18 cellular contexts compared by ENCODE assay signal in genomic region chr12:120590741-120591407, GRCh38. TPM values are rescaled to one million over a fixed set of nuclear protein-coding genes. Genes with fewer than 3 reads are reported as not detected.
"Had no signal": no experiment of that assay in that cellular context is flagged by ENCODE, and none has a peak within 500 bp of the region (broad histone marks: within the 10 kb centered on the region; RNA-seq: fewer than 3 reads in every experiment).

No MANE protein-coding gene starts in this region.

- H3K9me3 ChIP-seq: gastrocnemius medialis, ovary had no signal

- ATAC-seq: activated CD4-positive, alpha-beta T cell treated with anti-CD3 and anti-CD28 coated beads for 36 hours; activated T-cell treated with anti-CD3 and anti-CD28 coated beads, Interleukin-2, amount 50 U/mL, for 72 hours; gastrocnemius medialis; stimulated activated naive CD8-positive, alpha-beta T cell treated with anti-CD3 and anti-CD28 coated beads, Interleukin-15, amount 100 ng/mL, for 72 hours; T-cell had no signal

- H3K36me3 ChIP-seq: gastrocnemius medialis, ovary had no signal

- H3K36me3 Mint-ChIP-seq: activated naive CD8-positive, alpha-beta T cell treated with anti-CD3 and anti-CD28 coated beads, Interleukin-2, amount 10 ng/mL, durations not matched to agents 7 days and 5 days; T-cell had no signal

- H3K4me1 Mint-ChIP-seq: activated CD4-positive, alpha-beta memory T cell treated with anti-CD3 and anti-CD28 coated beads, Interleukin-2, amount 10 ng/mL, durations not matched to agents 7 days and 5 days; activated CD4-positive, alpha-beta T cell treated with anti-CD3 and anti-CD28 coated beads for 36 hours; activated naive CD8-positive, alpha-beta T cell treated with anti-CD3 and anti-CD28 coated beads, Interleukin-2, amount 10 ng/mL, durations not matched to agents 7 days and 5 days; stimulated activated naive CD8-positive, alpha-beta T cell treated with anti-CD3 and anti-CD28 coated beads, Interleukin-15, amount 100 ng/mL, for 72 hours; T-cell had no signal

- H3K27ac ChIP-seq: ovary, SK-N-MC, VCaP had no signal

- H3K4me3 Mint-ChIP-seq: activated CD4-positive, alpha-beta memory T cell treated with anti-CD3 and anti-CD28 coated beads, Interleukin-2, amount 10 ng/mL, durations not matched to agents 7 days and 5 days; activated CD4-positive, alpha-beta T cell treated with anti-CD3 and anti-CD28 coated beads for 36 hours; activated T-cell treated with anti-CD3 and anti-CD28 coated beads, Interleukin-2, amount 50 U/mL, for 72 hours; stimulated activated naive CD8-positive, alpha-beta T cell treated with anti-CD3 and anti-CD28 coated beads, Interleukin-15, amount 100 ng/mL, for 72 hours; T-cell had no signal

- H3K9me3 Mint-ChIP-seq: activated CD4-positive, alpha-beta memory T cell treated with anti-CD3 and anti-CD28 coated beads, Interleukin-2, amount 10 ng/mL, durations not matched to agents 7 days and 5 days; activated naive CD8-positive, alpha-beta T cell treated with anti-CD3 and anti-CD28 coated beads, Interleukin-2, amount 10 ng/mL, durations not matched to agents 7 days and 5 days; activated T-cell treated with anti-CD3 and anti-CD28 coated beads, Interleukin-2, amount 50 U/mL, for 72 hours; stimulated activated naive CD8-positive, alpha-beta T cell treated with anti-CD3 and anti-CD28 coated beads, Interleukin-15, amount 100 ng/mL, for 72 hours; T-cell had no signal

- H3K27me3 ChIP-seq: gastrocnemius medialis, ovary had no signal

- DNase-seq: activated CD4-positive, alpha-beta memory T cell treated with anti-CD3 and anti-CD28 coated beads, Interleukin-2, amount 10 ng/mL, durations not matched to agents 7 days and 5 days; activated CD4-positive, alpha-beta T cell treated with anti-CD3 and anti-CD28 coated beads for 36 hours; activated CD8-positive, alpha-beta memory T cell treated with anti-CD3 and anti-CD28 coated beads, Interleukin-2, amount 50 U/mL, for 4 hours; activated naive CD8-positive, alpha-beta T cell treated with anti-CD3 and anti-CD28 coated beads, Interleukin-2, amount 10 ng/mL, durations not matched to agents 7 days and 5 days; activated T-cell treated with anti-CD3 and anti-CD28 coated beads, Interleukin-2, amount 50 U/mL, for 72 hours; gastrocnemius medialis; ovary; stimulated activated CD4-positive, alpha-beta T cell treated with anti-CD3 and anti-CD28 coated beads, Interleukin-4, amount 100 ng/mL, for 4 hours; stimulated activated naive CD8-positive, alpha-beta T cell treated with anti-CD3 and anti-CD28 coated beads, Interleukin-15, amount 100 ng/mL, for 72 hours; T-cell; T1000 had no signal

- H3K4me3 ChIP-seq: gastrocnemius medialis, ovary, SK-N-MC had no signal

- H3K27ac Mint-ChIP-seq: activated CD4-positive, alpha-beta memory T cell treated with anti-CD3 and anti-CD28 coated beads, Interleukin-2, amount 10 ng/mL, durations not matched to agents 7 days and 5 days; activated CD4-positive, alpha-beta T cell treated with anti-CD3 and anti-CD28 coated beads for 36 hours; activated naive CD8-positive, alpha-beta T cell treated with anti-CD3 and anti-CD28 coated beads, Interleukin-2, amount 10 ng/mL, durations not matched to agents 7 days and 5 days; activated T-cell treated with anti-CD3 and anti-CD28 coated beads, Interleukin-2, amount 50 U/mL, for 72 hours; stimulated activated naive CD8-positive, alpha-beta T cell treated with anti-CD3 and anti-CD28 coated beads, Interleukin-15, amount 100 ng/mL, for 72 hours; T-cell had no signal

RNA-seq across cellular contexts. Expression of gene CABP1, which starts 49.6 kb away (rescaled TPM):
- total RNA-seq: fibroblast of lung, kidney epithelial cell, lung microvascular endothelial cell, mononuclear cell, renal cortical epithelial cell, T-cell had no signal
